11 cellular contexts compared by ENCODE assay signal in genomic region chr2:64338910-64339500, GRCh38.
A peak's percentile ranks its signal among the peaks of the same experiment; 100 is the strongest.
DNase-seq lines count a peak whose midpoint lies in the region; ATAC-seq and TF ChIP-seq lines count a peak whose summit lies in the region.
"Had no signal": no experiment of that assay in that cellular context is flagged by ENCODE, and none has a peak within 500 bp of the region (broad histone marks: within the 10 kb centered on the region; RNA-seq: fewer than 3 reads in every experiment).

No MANE protein-coding gene starts in this region.

- H3K4me1 Mint-ChIP-seq in WTC11, result peaks cover 10% of the 10 kb centered on the region
- H3K4me1 Mint-ChIP-seq: immature natural killer cell had no signal

- H3K4me3 ChIP-seq in epithelial cell of esophagus (ENCODE audit: low read length), result no peak overlapping the region

- TF ChIP-seq CTCF in WTC11 (IDR thresholded peaks at IDR 0.05), result no peak
- TF ChIP-seq CTCF in epithelial cell of esophagus (IDR thresholded peaks at IDR 0.05; ENCODE audit: insufficient read depth, low read depth, low read length, missing control alignments), result no peak

- no peaks in the 10 kb centered on the region for H3K36me3 Mint-ChIP-seq in WTC11
- H3K36me3 Mint-ChIP-seq: immature natural killer cell had no signal

- H3K27ac Mint-ChIP-seq in WTC11, result no peak overlapping the region
- H3K27ac Mint-ChIP-seq: CD4-positive, alpha-beta T cell; immature natural killer cell had no signal

- in situ Hi-C loops in Caki2 (cut with HindIII; ENCODE audit: low pct_unique_long_range_greater_than_20kb, low sequenced_read_pairs), result no loop called here

- CTCF ChIA-PET in WTC11 (lab: Charles Lee), result interaction anchor here (0.7 to 1.7 kb wide), 3 partner anchors 8 to 149 kb away, joined by 3 to 9 read pairs (median 3); no protein-coding TSS in a partner anchor

- no peaks in the 10 kb centered on the region for H3K27me3 Mint-ChIP-seq in WTC11 (ENCODE audit: low read depth)
- H3K27me3 Mint-ChIP-seq: CD4-positive, alpha-beta T cell had no signal

- POLR2A ChIA-PET in WTC11 (lab: Charles Lee), result no interaction called here

- H3K4me3 Mint-ChIP-seq in WTC11, result no peak overlapping the region
- H3K4me3 Mint-ChIP-seq: CD4-positive, alpha-beta T cell; immature natural killer cell had no signal

- ATAC-seq in GM21619 (IDR thresholded peaks at IDR 0.05; ENCODE audit: unreplicated experiment) (peak; percentile 71), WTC11 (peak; percentile 44; the same call in 1 of the 2 replicates), GM18870 (IDR thresholded peaks at IDR 0.05; ENCODE audit: unreplicated experiment) (no peak)

- DNase-seq in Caki2 (ENCODE audit: low read depth) (peak; percentile 7), WTC11 (ENCODE audit: low spot score) (no peak), epithelial cell of esophagus (ENCODE audit: low read depth) (peak; percentile 49), NCI-H2196 treated with DMSO at 0.1 percent for 48 hours (lab: John Stamatoyannopoulos, UW; ENCODE audit: unreplicated experiment) (no peak), retina (no peak), amygdala (lab: John Stamatoyannopoulos, UW) (no peak)
- DNase-seq: immature natural killer cell, NCI-H2081 treated with DMSO at 0.1 percent for 48 hours had no signal

- peaks cover 10% of the 10 kb centered on the region for H3K9me3 Mint-ChIP-seq in WTC11
- H3K9me3 Mint-ChIP-seq: CD4-positive, alpha-beta T cell; immature natural killer cell had no signal

TF ChIP-seq in WTC11, 78 proteins besides CTCF, POLR2A, EP300 and RAD21:
- no peak for TF ChIP-seq ZNF416 (CRISPR knock-in tag; IDR thresholded peaks at IDR 0.05)
- TF ChIP-seq, protein P1, sequence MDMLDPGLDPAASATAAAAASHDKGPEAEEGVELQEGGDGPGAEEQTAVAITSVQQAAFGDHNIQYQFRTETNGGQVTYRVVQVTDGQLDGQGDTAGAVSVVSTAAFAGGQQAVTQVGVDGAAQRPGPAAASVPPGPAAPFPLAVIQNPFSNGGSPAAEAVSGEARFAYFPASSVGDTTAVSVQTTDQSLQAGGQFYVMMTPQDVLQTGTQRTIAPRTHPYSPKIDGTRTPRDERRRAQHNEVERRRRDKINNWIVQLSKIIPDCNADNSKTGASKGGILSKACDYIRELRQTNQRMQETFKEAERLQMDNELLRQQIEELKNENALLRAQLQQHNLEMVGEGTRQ (CRISPR knock-in tag; IDR thresholded peaks at IDR 0.05), result no peak
- no peak for TF ChIP-seq ATF3 (CRISPR knock-in tag; conservative IDR thresholded peaks at IDR 0.05)
- TF ChIP-seq, protein P2, sequence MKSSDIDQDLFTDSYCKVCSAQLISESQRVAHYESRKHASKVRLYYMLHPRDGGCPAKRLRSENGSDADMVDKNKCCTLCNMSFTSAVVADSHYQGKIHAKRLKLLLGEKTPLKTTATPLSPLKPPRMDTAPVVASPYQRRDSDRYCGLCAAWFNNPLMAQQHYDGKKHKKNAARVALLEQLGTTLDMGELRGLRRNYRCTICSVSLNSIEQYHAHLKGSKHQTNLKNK (CRISPR knock-in tag; IDR thresholded peaks at IDR 0.05), result no peak
- TF ChIP-seq SOX15 (CRISPR knock-in tag; IDR thresholded peaks at IDR 0.05), result no peak
- TF ChIP-seq ELF4 (CRISPR knock-in tag; IDR thresholded peaks at IDR 0.05; ENCODE audit: low read depth), result no peak
- TF ChIP-seq KAT7 (CRISPR knock-in tag; IDR thresholded peaks at IDR 0.05; ENCODE audit: borderline replicate concordance), result no peak
- TF ChIP-seq, protein P3, sequence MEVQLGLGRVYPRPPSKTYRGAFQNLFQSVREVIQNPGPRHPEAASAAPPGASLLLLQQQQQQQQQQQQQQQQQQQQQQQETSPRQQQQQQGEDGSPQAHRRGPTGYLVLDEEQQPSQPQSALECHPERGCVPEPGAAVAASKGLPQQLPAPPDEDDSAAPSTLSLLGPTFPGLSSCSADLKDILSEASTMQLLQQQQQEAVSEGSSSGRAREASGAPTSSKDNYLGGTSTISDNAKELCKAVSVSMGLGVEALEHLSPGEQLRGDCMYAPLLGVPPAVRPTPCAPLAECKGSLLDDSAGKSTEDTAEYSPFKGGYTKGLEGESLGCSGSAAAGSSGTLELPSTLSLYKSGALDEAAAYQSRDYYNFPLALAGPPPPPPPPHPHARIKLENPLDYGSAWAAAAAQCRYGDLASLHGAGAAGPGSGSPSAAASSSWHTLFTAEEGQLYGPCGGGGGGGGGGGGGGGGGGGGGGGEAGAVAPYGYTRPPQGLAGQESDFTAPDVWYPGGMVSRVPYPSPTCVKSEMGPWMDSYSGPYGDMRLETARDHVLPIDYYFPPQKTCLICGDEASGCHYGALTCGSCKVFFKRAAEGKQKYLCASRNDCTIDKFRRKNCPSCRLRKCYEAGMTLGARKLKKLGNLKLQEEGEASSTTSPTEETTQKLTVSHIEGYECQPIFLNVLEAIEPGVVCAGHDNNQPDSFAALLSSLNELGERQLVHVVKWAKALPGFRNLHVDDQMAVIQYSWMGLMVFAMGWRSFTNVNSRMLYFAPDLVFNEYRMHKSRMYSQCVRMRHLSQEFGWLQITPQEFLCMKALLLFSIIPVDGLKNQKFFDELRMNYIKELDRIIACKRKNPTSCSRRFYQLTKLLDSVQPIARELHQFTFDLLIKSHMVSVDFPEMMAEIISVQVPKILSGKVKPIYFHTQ (CRISPR knock-in tag; IDR thresholded peaks at IDR 0.05), result no peak
- TF ChIP-seq MLX (CRISPR knock-in tag; IDR thresholded peaks at IDR 0.05), result no peak

Comparison
In these comparisons a context has a peak if more than half of its experiments do, and no peak if none do; other contexts are left out.
1. DNase-seq: peak in Caki2 (single experiment) and epithelial cell of esophagus (single experiment); none in WTC11 (single experiment), NCI-H2196 treated with DMSO at 0.1 percent for 48 hours (single experiment), retina (single experiment) and amygdala (0 of 56).